23 cellular contexts compared by ENCODE assay signal in the genomic region with DNA sequence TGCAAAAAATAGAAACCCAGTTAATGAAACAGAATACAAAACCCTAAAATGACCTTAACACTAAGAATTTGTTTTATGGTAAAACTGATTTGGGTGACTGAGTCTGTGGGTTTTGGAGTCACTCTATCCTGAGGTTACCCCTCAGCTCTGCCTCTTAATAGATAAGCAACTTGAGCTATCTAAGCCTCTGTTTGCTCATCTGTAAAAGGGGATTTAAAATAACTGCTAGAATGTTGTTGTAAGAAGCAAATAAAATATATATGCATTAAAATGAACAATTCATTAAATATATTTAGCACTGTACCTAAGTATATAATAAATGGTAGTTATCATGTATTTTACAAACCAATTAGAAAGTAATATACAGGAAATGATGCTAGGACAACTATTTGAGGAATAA.
"Had no signal": no experiment of that assay in that cellular context is flagged by ENCODE, and none has a peak within 500 bp of the region (broad histone marks: within the 10 kb centered on the region; RNA-seq: fewer than 3 reads in every experiment).

No MANE protein-coding gene starts in this region.

- H3K9me3 ChIP-seq: Peyer's patch, SJSA1 had no signal

- H3K27ac ChIP-seq: HL-60, Peyer's patch, SJSA1, SK-N-MC had no signal

- H3K4me1 ChIP-seq: Peyer's patch had no signal

- ATAC-seq: PC-3 had no signal

- H3K27ac Mint-ChIP-seq: IgD-negative memory B cell had no signal

- H3K27me3 ChIP-seq: Peyer's patch, SJSA1 had no signal

- H3K4me3 Mint-ChIP-seq: IgD-negative memory B cell had no signal

- H3K4me1 Mint-ChIP-seq: IgD-negative memory B cell had no signal

- DNase-seq: Kasumi-1, KG1, MM.1S, NCI-H1092 treated with DMSO at 0.1 percent for 48 hours, NCI-H1436, NCI-H187, NCI-H2029, NCI-H2081 treated with DMSO at 0.1 percent for 48 hours, NCI-H2171, NCI-H226, NCI-H446, NCI-H510A, NCI-H524 treated with DMSO at 0.1 percent for 48 hours, NCI-H748 treated with DMSO at 0.1 percent for 48 hours, PC-3, Peyer's patch, Right ventricle myocardium superior, RPMI8226, SIG-M5 had no signal

- H3K36me3 ChIP-seq: Peyer's patch, SJSA1 had no signal

- H3K4me3 ChIP-seq: Peyer's patch, SJSA1, SK-N-MC had no signal
